Comparison of ENCODE assay signal across 1 cellular context in genomic region chr9:83383034-83383433, GRCh38.
TF ChIP-seq lines count a peak whose summit lies in the region.

No MANE protein-coding gene starts in this region.

TF ChIP-seq in HepG2, 621 proteins besides CTCF, POLR2A, EP300 and RAD21:
- no peak for TF ChIP-seq ZNF800 (CRISPR knock-in tag; IDR thresholded peaks at IDR 0.05)
- TF ChIP-seq ZNF331 (CRISPR knock-in tag; IDR thresholded peaks at IDR 0.05), result peak; percentile 100
- TF ChIP-seq ZGPAT (CRISPR knock-in tag; IDR thresholded peaks at IDR 0.05), result no peak
- TF ChIP-seq ZBTB2 (CRISPR knock-in tag; IDR thresholded peaks at IDR 0.05; ENCODE audit: low read depth), result no peak
TF ChIP-seq in HepG2: peak in this region for 1.
